ENCODE assay signal across 8 cellular contexts in the genomic region with DNA sequence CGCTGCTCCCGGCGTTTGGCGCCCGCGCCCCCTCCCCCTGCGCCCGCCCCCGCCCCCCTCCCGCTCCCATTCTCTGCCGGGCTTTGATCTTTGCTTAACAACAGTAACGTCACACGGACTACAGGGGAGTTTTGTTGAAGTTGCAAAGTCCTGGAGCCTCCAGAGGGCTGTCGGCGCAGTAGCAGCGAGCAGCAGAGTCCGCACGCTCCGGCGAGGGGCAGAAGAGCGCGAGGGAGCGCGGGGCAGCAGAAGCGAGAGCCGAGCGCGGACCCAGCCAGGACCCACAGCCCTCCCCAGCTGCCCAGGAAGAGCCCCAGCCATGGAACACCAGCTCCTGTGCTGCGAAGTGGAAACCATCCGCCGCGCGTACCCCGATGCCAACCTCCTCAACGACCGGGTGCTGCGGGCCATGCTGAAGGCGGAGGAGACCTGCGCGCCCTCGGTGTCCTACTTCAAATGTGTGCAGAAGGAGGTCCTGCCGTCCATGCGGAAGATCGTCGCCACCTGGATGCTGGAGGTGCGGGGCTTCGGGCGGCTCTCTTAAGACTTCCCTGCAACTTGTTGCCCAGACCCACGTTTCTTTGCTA. TPM values are rescaled to one million over a fixed set of nuclear protein-coding genes. Genes with fewer than 3 reads are reported as not detected.
DNase-seq lines count a peak whose midpoint lies in the region; TF ChIP-seq lines count a peak whose summit lies in the region.

A gene (plus strand): TSS at position 162 of the 587 bp plus-strand sequence. CDS start 158 bp downstream, at position 320.

- no peaks in the 10 kb centered on the region for H3K36me3 Mint-ChIP-seq in activated CD4-positive, alpha-beta T cell treated with anti-CD3 and anti-CD28 coated beads, Interleukin-2, amount 10 ng/mL, durations not matched to agents 7 days and 5 days (ENCODE audit: low read depth)

- peaks cover 45% of the 10 kb centered on the region for H3K27me3 Mint-ChIP-seq in activated CD4-positive, alpha-beta T cell treated with anti-CD3 and anti-CD28 coated beads, Interleukin-2, amount 10 ng/mL, durations not matched to agents 7 days and 5 days

- H3K4me3 ChIP-seq in esophagus muscularis mucosa (peak within 1 kb of the TSS; percentile 78 to 90 (median 84)), mononuclear cell (ENCODE audit: low read length) (peak within 1 kb of the TSS; percentile 53)

- 0% methylated on average over 9 of the region's 49 CpGs for WGBS in esophagus muscularis mucosa

- H3K4me1 ChIP-seq in esophagus muscularis mucosa = peaks cover 64 to 95% (median 92%) of the 10 kb centered on the region in 4 donors
- H3K4me1 ChIP-seq in mononuclear cell (ENCODE audit: insufficient read depth, low read length) = peaks cover 48% of the 10 kb centered on the region

- no peak for TF ChIP-seq EP300 in esophagus muscularis mucosa (IDR thresholded peaks at IDR 0.05)

- H3K27me3 ChIP-seq in esophagus muscularis mucosa (peaks cover 7 to 59% (median 17%) of the 10 kb centered on the region in 4 donors), mononuclear cell (ENCODE audit: insufficient read depth, low read length) (peaks cover 50% of the 10 kb centered on the region)

- DNase-seq in NCI-H146 (lab: John Stamatoyannopoulos, UW) = peak; percentile 35
- DNase-seq in NCI-H146 treated with DMSO at 0.1 percent for 48 hours (lab: John Stamatoyannopoulos, UW; ENCODE audit: unreplicated experiment) = no peak
- DNase-seq in NCI-H1105 treated with DMSO at 0.1 percent for 48 hours (lab: John Stamatoyannopoulos, UW) = peak; percentile 59
- DNase-seq in activated CD4-positive, alpha-beta T cell treated with anti-CD3 and anti-CD28 coated beads, Interleukin-2, amount 10 ng/mL, durations not matched to agents 7 days and 5 days = no peak
- DNase-seq in esophagus muscularis mucosa (ENCODE audit: extremely low spot score) = no peak
- peak; percentile 88 for DNase-seq in stromal cell of bone marrow (ENCODE audit: low read depth)
- no peak for DNase-seq in activated gamma-delta T cell (lab: John Stamatoyannopoulos, UW)

- peak within 1 kb of the TSS; percentile 51 for H3K4me3 Mint-ChIP-seq in activated CD4-positive, alpha-beta T cell treated with anti-CD3 and anti-CD28 coated beads, Interleukin-2, amount 10 ng/mL, durations not matched to agents 7 days and 5 days

- no peak within 1 kb of the TSS for H3K27ac Mint-ChIP-seq in activated CD4-positive, alpha-beta T cell treated with anti-CD3 and anti-CD28 coated beads, Interleukin-2, amount 10 ng/mL, durations not matched to agents 7 days and 5 days

- H3K9me3 ChIP-seq in esophagus muscularis mucosa (no peaks in the 10 kb centered on the region), mononuclear cell (ENCODE audit: low read depth, low read length) (no peaks in the 10 kb centered on the region)

- TF ChIP-seq POLR2A in esophagus muscularis mucosa (IDR thresholded peaks at IDR 0.05; ENCODE audit: low read depth) = no peak

- TF ChIP-seq CTCF in esophagus muscularis mucosa (IDR thresholded peaks at IDR 0.05) = peak in 1 of 3 experiments; percentile 30

- H3K27ac ChIP-seq in esophagus muscularis mucosa (replicated peaks in 1 of 4) = peak within 1 kb of the TSS; percentile 89 to 94 (median 92)

- H3K4me1 Mint-ChIP-seq in activated CD4-positive, alpha-beta T cell treated with anti-CD3 and anti-CD28 coated beads, Interleukin-2, amount 10 ng/mL, durations not matched to agents 7 days and 5 days = peaks cover 23% of the 10 kb centered on the region

- CTCF ChIA-PET in activated CD4-positive, alpha-beta T cell treated with anti-CD3 and anti-CD28 coated beads, Interleukin-2, amount 10 ng/mL, durations not matched to agents 7 days and 5 days (lab: Charles Lee) = no interaction called here

- H3K9me3 Mint-ChIP-seq in activated CD4-positive, alpha-beta T cell treated with anti-CD3 and anti-CD28 coated beads, Interleukin-2, amount 10 ng/mL, durations not matched to agents 7 days and 5 days = no peaks in the 10 kb centered on the region

- intact Hi-C loops in esophagus muscularis mucosa (cut with DNase I) = loop anchor here (5.0 kb wide), 2 partner anchors 349 to 509 kb away; a partner anchor contains a TSS

- POLR2A ChIA-PET in activated CD4-positive, alpha-beta T cell treated with anti-CD3 and anti-CD28 coated beads, Interleukin-2, amount 10 ng/mL, durations not matched to agents 7 days and 5 days (lab: Charles Lee) = no interaction called here

- peaks cover 0 to 28% (median 3%) of the 10 kb centered on the region in 4 donors for H3K36me3 ChIP-seq in esophagus muscularis mucosa

RNA-seq across cellular contexts. Expression of the gene that starts here (rescaled TPM):
- total RNA-seq in activated CD4-positive, alpha-beta T cell treated with anti-CD3 and anti-CD28 coated beads, Interleukin-2, amount 10 ng/mL, durations not matched to agents 7 days and 5 days = under 1 TPM; 0.21 to 0.42 TPM
- total RNA-seq in esophagus muscularis mucosa (10 to 100 TPM; 54.4 to 92.7 (median 62.0) TPM), mononuclear cell (1.3 TPM)

Comparison
In these comparisons a context has a peak if more than half of its experiments do, and no peak if none do; other contexts are left out.
1. RNA of the gene that starts here (total RNA-seq): 54.4 to 92.7 TPM in esophagus muscularis mucosa; 1.3 TPM in mononuclear cell (single experiment) and 0.21 to 0.42 TPM in activated CD4-positive, alpha-beta T cell treated with anti-CD3 and anti-CD28 coated beads, Interleukin-2, amount 10 ng/mL, durations not matched to agents 7 days and 5 days; every median in the first group is over 10 times any median in the second.
2. DNase-seq: peak in NCI-H146 (single experiment), NCI-H1105 treated with DMSO at 0.1 percent for 48 hours (single experiment) and stromal cell of bone marrow (single experiment); none in NCI-H146 treated with DMSO at 0.1 percent for 48 hours (single experiment), activated CD4-positive, alpha-beta T cell treated with anti-CD3 and anti-CD28 coated beads, Interleukin-2, amount 10 ng/mL, durations not matched to agents 7 days and 5 days (single experiment), esophagus muscularis mucosa (single experiment) and activated gamma-delta T cell (single experiment).